ENCODE assay signal across 9 cellular contexts in the genomic region with DNA sequence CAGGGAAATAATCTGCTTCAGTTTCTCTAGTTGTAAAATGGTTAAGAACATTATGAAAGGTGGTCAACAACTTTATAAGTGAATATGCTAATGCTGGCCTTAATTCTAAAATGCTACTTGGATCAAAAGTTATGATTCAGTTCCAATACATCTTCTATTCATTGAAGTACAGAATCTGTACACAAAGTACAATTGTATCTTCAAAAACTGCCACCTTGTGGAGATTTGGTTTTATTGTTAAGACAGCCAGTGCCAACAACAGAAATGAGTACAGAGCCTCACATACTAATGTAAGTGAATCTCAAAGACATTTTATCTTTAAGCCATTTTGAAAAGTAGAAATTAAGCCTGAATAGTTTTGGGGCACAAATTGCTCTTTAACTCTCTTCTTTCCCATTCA.
DNase-seq lines count a peak whose midpoint lies in the region; ATAC-seq and TF ChIP-seq lines count a peak whose summit lies in the region.
"Had no signal": no experiment of that assay in that cellular context is flagged by ENCODE, and none has a peak within 500 bp of the region (broad histone marks: within the 10 kb centered on the region; RNA-seq: fewer than 3 reads in every experiment).

No MANE protein-coding gene starts in this region.

- no peaks in the 10 kb centered on the region for H3K27me3 ChIP-seq in upper lobe of right lung

- no peaks in the 10 kb centered on the region for H3K36me3 ChIP-seq in upper lobe of right lung

- H3K4me3 Mint-ChIP-seq in activated naive CD8-positive, alpha-beta T cell treated with anti-CD3 and anti-CD28 coated beads for 36 hours, result no peak overlapping the region
- H3K4me3 Mint-ChIP-seq: memory B cell had no signal

- peak overlapping the region; percentile 58 for H3K27ac ChIP-seq in upper lobe of right lung

- ATAC-seq in HG03103 (IDR thresholded peaks at IDR 0.05; ENCODE audit: low read depth, unreplicated experiment) (peak; percentile 59), upper lobe of right lung (peak; percentile 67), GM19397 (IDR thresholded peaks at IDR 0.05; ENCODE audit: unreplicated experiment) (no peak)

- H3K4me3 ChIP-seq in upper lobe of right lung, result no peak overlapping the region

- H3K9me3 Mint-ChIP-seq in activated naive CD8-positive, alpha-beta T cell treated with anti-CD3 and anti-CD28 coated beads for 36 hours, result no peaks in the 10 kb centered on the region
- H3K9me3 Mint-ChIP-seq: memory B cell had no signal

- H3K4me1 ChIP-seq in upper lobe of right lung, result no peaks in the 10 kb centered on the region

- TF ChIP-seq CTCF in upper lobe of right lung (IDR thresholded peaks at IDR 0.05), result peak; percentile 35

- DNase-seq in EL, result peak; percentile 9
- DNase-seq in RPMI8226, result peak; percentile 54
- peak; percentile 23 for DNase-seq in glomerular visceral epithelial cell (ENCODE audit: extremely low spot score)
- DNase-seq in upper lobe of right lung, result no peak
- DNase-seq in activated naive CD8-positive, alpha-beta T cell treated with anti-CD3 and anti-CD28 coated beads for 36 hours, result no peak
- no peak for DNase-seq in stimulated activated CD4-positive, alpha-beta T cell treated with anti-CD3 and anti-CD28 coated beads, Interleukin-2, amount 100 ng/mL, for 24 hours

- H3K9me3 ChIP-seq in upper lobe of right lung, result no peaks in the 10 kb centered on the region

- no peak overlapping the region for H3K27ac Mint-ChIP-seq in activated naive CD8-positive, alpha-beta T cell treated with anti-CD3 and anti-CD28 coated beads for 36 hours
- H3K27ac Mint-ChIP-seq: memory B cell had no signal

- H3K36me3 Mint-ChIP-seq in activated naive CD8-positive, alpha-beta T cell treated with anti-CD3 and anti-CD28 coated beads for 36 hours, result no peaks in the 10 kb centered on the region
- H3K36me3 Mint-ChIP-seq: memory B cell had no signal

- intact Hi-C loops in upper lobe of right lung (cut with DNase I), result no loop called here

- no peaks in the 10 kb centered on the region for H3K4me1 Mint-ChIP-seq in activated naive CD8-positive, alpha-beta T cell treated with anti-CD3 and anti-CD28 coated beads for 36 hours
- H3K4me1 Mint-ChIP-seq: memory B cell had no signal

- peaks cover 5% of the 10 kb centered on the region for H3K27me3 Mint-ChIP-seq in activated naive CD8-positive, alpha-beta T cell treated with anti-CD3 and anti-CD28 coated beads for 36 hours

Comparison
In these comparisons a context has a peak if more than half of its experiments do, and no peak if none do; other contexts are left out.
1. DNase-seq: peak in EL (single experiment), RPMI8226 (single experiment) and glomerular visceral epithelial cell (single experiment); none in upper lobe of right lung (single experiment), activated naive CD8-positive, alpha-beta T cell treated with anti-CD3 and anti-CD28 coated beads for 36 hours (single experiment) and stimulated activated CD4-positive, alpha-beta T cell treated with anti-CD3 and anti-CD28 coated beads, Interleukin-2, amount 100 ng/mL, for 24 hours (0 of 2).